28 cellular contexts compared by ENCODE assay signal in genomic region chr1:157785241-157785640, GRCh38. TPM values are rescaled to one million over a fixed set of nuclear protein-coding genes. Genes with fewer than 3 reads are reported as not detected.
DNase-seq lines count a peak whose midpoint lies in the region; ATAC-seq and TF ChIP-seq lines count a peak whose summit lies in the region.
"Had no signal": no experiment of that assay in that cellular context is flagged by ENCODE, and none has a peak within 500 bp of the region (broad histone marks: within the 10 kb centered on the region; RNA-seq: fewer than 3 reads in every experiment).

No MANE protein-coding gene starts in this region.

- H3K27ac Mint-ChIP-seq in IgD-negative memory B cell (peak overlapping the region in 2 of 3 donors; percentile 33 to 77), naive B cell (peak overlapping the region; percentile 34 to 90 (median 71))
- H3K27ac Mint-ChIP-seq: CD4-positive, alpha-beta memory T cell had no signal

- no peak overlapping the region for H3K4me3 ChIP-seq in SU-DHL-6 (ENCODE audit: insufficient read depth, low read length, poor library complexity, severe bottlenecking)
- H3K4me3 ChIP-seq: A549, GM12878, K562, MG63, SJCRH30 had no signal

- peak; percentile 21 to 23 for ATAC-seq in naive B cell (ENCODE audit: low read depth in 2 of 2)
- ATAC-seq: A549, GM12878, HCT116, HepG2, K562, PC-3, Right ventricle myocardium inferior, SK-N-SH treated with all-trans-retinoic acid at 6 μM for 48 hours had no signal

- H3K4me1 Mint-ChIP-seq in IgD-negative memory B cell (peaks cover 69 to 76% (median 75%) of the 10 kb centered on the region in 3 donors), naive B cell (peaks cover 82 to 94% (median 90%) of the 10 kb centered on the region in 3 donors)
- H3K4me1 Mint-ChIP-seq: CD4-positive, alpha-beta memory T cell had no signal

- no peaks in the 10 kb centered on the region for H3K79me2 ChIP-seq in SU-DHL-6 (ENCODE audit: insufficient read depth, low read length)

- no peak for TF ChIP-seq CTCF in SU-DHL-6 (IDR thresholded peaks at IDR 0.05; ENCODE audit: insufficient read depth, low read length, poor library complexity, severe bottlenecking)

- no peaks in the 10 kb centered on the region for H4K20me1 ChIP-seq in SU-DHL-6 (ENCODE audit: low read depth, low read length)

- DNase-seq in naive B cell = peak; percentile 31
- no peak for DNase-seq in NOMO-1 treated with DMSO at 0.1 percent for 48 hours (lab: John Stamatoyannopoulos, UW; ENCODE audit: unreplicated experiment)
- DNase-seq in stimulated activated CD4-positive, alpha-beta T cell treated with anti-CD3 and anti-CD28 coated beads, Interleukin-4, amount 100 ng/mL, for 24 hours = no peak
- DNase-seq in activated gamma-delta T cell treated with Interleukin-2 at 50 U/mL for 16 hours = no peak
- no peak for DNase-seq in DMS 273 (lab: John Stamatoyannopoulos, UW; ENCODE audit: unreplicated experiment)
- DNase-seq: AML-193; C1 segment of cervical spinal cord; CD4-positive, alpha-beta memory T cell; COR-L47; EL; GDM1; MG63; NCI-H2029 treated with DMSO at 0.1 percent for 48 hours; NCI-H446 treated with DMSO at 0.1 percent for 48 hours; NCI-H526; NCI-H82; PC-3; SJCRH30 had no signal

- H3K9ac ChIP-seq in SU-DHL-6 (ENCODE audit: low read length) = peak overlapping the region; percentile 44

- peak overlapping the region; percentile 97 for H3K27ac ChIP-seq in SU-DHL-6 (ENCODE audit: low read depth, low read length)
- H3K27ac ChIP-seq: A549, SJCRH30 had no signal

- H3K36me3 ChIP-seq in SU-DHL-6 (ENCODE audit: low read length) = peaks cover 11% of the 10 kb centered on the region
- H3K36me3 ChIP-seq: MG63, SJCRH30 had no signal

- no peaks in the 10 kb centered on the region for H3K9me2 ChIP-seq in SU-DHL-6 (replicated peaks; ENCODE audit: insufficient read depth, low read length)

- no peaks in the 10 kb centered on the region for H3K9me3 ChIP-seq in SU-DHL-6 (ENCODE audit: insufficient read depth, low read length)
- H3K9me3 ChIP-seq: A549, MG63, SJCRH30 had no signal

- H3F3A ChIP-seq in SU-DHL-6 (ENCODE audit: insufficient read depth) = peaks cover 94% of the 10 kb centered on the region

- H3K27me3 Mint-ChIP-seq in IgD-negative memory B cell = no peaks in the 10 kb centered on the region
- H3K27me3 Mint-ChIP-seq in naive B cell = no peaks in the 10 kb centered on the region

- H3K36me3 Mint-ChIP-seq in IgD-negative memory B cell = peaks cover 8% of the 10 kb centered on the region
- H3K36me3 Mint-ChIP-seq in naive B cell = peaks cover 20 to 22% of the 10 kb centered on the region in 2 donors
- H3K36me3 Mint-ChIP-seq: CD4-positive, alpha-beta memory T cell had no signal

- H3K9me3 Mint-ChIP-seq in IgD-negative memory B cell (peaks cover 0 to 4% (median 0%) of the 10 kb centered on the region in 3 donors), naive B cell (no peaks in the 10 kb centered on the region)

- H3K4me3 Mint-ChIP-seq in IgD-negative memory B cell (peak overlapping the region in 3 of 4 donors; percentile 16 to 82 (median 59)), naive B cell (peak overlapping the region in 7 of 8 donors; percentile 29 to 82 (median 63))
- H3K4me3 Mint-ChIP-seq: CD4-positive, alpha-beta memory T cell had no signal

- peak overlapping the region; percentile 96 for H3K4me2 ChIP-seq in SU-DHL-6 (ENCODE audit: low read depth, low read length, poor library complexity, severe bottlenecking)
- H3K4me2 ChIP-seq: A549 had no signal

- no peaks in the 10 kb centered on the region for H3K27me3 ChIP-seq in SU-DHL-6 (ENCODE audit: low read length)
- H3K27me3 ChIP-seq: MG63, SJCRH30 had no signal

- no peak overlapping the region for H2AFZ ChIP-seq in SU-DHL-6 (ENCODE audit: low read depth, low read length, severe bottlenecking)

RNA-seq across cellular contexts. Expression of gene FCRL2, which starts 8.3 kb away (rescaled TPM):
- 52.3 TPM for polyA plus RNA-seq in IgD-negative memory B cell
- polyA plus RNA-seq in naive B cell (ENCODE audit: low read depth in 6 of 6) = 10 to 100 TPM; 26.1 to 98.4 (median 41.4) TPM
- polyA plus RNA-seq: A549, H1, HepG2, K562 had no signal

RNA-seq across cellular contexts. Expression of gene FCRL1, which starts 34.7 kb away (rescaled TPM):
- 141 TPM for polyA plus RNA-seq in IgD-negative memory B cell
- 100 to 1,000 TPM; 294 to 743 (median 458) TPM for polyA plus RNA-seq in naive B cell (ENCODE audit: low read depth in 6 of 6)
- polyA plus RNA-seq: A549, H1, HepG2, K562 had no signal

RNA-seq across cellular contexts. Expression of gene CD5L, which starts 56.4 kb away (rescaled TPM):
- not detected for polyA plus RNA-seq in IgD-negative memory B cell
- not detected for polyA plus RNA-seq in naive B cell (ENCODE audit: low read depth in 6 of 6)
- polyA plus RNA-seq: A549; CD4-positive, alpha-beta memory T cell; H1; HepG2; K562 had no signal
